ENCODE assay signal across 9 cellular contexts in the genomic region with DNA sequence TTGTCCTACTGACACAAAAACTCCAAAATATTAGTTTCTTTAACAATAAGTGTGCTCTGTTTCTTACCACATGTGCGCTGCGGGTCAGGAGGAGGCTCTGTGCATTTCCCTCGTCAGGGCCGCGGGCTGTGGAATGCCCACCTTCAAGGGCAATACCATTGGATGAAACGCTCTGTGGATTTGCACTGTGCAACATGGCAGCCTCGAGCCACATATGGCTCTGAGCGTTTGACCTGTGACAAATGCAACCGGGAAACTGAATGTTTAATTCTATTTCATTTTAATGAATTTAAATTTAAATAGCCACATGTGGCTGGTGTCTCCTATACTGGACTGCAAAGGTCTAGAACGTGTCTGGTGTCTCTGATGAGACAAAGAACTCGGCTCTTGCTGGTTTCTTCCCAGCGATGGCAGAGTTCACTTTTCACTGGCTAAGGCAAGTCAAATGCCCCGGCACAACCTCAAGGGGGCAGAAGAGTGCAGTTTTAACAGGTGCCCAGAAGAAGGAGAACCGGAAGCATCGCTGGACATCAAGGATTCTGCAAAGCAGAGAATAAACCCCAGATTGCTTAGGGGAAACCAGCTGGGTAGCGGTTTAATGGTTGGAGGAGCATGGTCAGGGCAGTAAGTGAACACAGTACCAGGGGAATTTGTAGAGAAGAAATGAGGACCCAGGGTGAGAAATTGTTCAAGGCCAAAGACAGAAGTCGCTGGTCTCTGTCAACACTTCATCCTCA. TPM values are rescaled to one million over a fixed set of nuclear protein-coding genes. Genes with fewer than 3 reads are reported as not detected.
DNase-seq lines count a peak whose midpoint lies in the region; ATAC-seq and TF ChIP-seq lines count a peak whose summit lies in the region.
"Had no signal": no experiment of that assay in that cellular context is flagged by ENCODE, and none has a peak within 500 bp of the region (broad histone marks: within the 10 kb centered on the region; RNA-seq: fewer than 3 reads in every experiment).

No MANE protein-coding gene starts in this region.

- ATAC-seq in HG03442 (IDR thresholded peaks at IDR 0.05; ENCODE audit: unreplicated experiment), result peak; percentile 96
- ATAC-seq: CD8-positive, alpha-beta T cell had no signal

- TF ChIP-seq CTCF in GM20000 (IDR thresholded peaks at IDR 0.05; ENCODE audit: extremely low read depth, missing control alignments) (peak; percentile 65), hepatocyte (IDR thresholded peaks at IDR 0.05; ENCODE audit: poor library complexity) (peak; percentile 70)

- no peaks in the 10 kb centered on the region for H3K79me2 ChIP-seq in hepatocyte

- H3K36me3 ChIP-seq in adipocyte (ENCODE audit: control insufficient read depth, insufficient read depth, low read length, severe bottlenecking) (no peaks in the 10 kb centered on the region), hepatocyte (replicated peaks; ENCODE audit: insufficient read depth, low read depth) (no peaks in the 10 kb centered on the region)

- peaks cover 57% of the 10 kb centered on the region for H3K27me3 ChIP-seq in adipocyte (replicated peaks; ENCODE audit: control insufficient read depth, insufficient read depth, low read length)
- no peaks in the 10 kb centered on the region for H3K27me3 ChIP-seq in hepatocyte

- no peaks in the 10 kb centered on the region for H4K20me1 ChIP-seq in hepatocyte (ENCODE audit: insufficient read depth, poor library complexity, severe bottlenecking)

- H3K9me3 ChIP-seq in adipocyte (ENCODE audit: control insufficient read depth, low read length) (no peaks in the 10 kb centered on the region), hepatocyte (ENCODE audit: low read depth) (no peaks in the 10 kb centered on the region)

- H3K9ac ChIP-seq in adipocyte (ENCODE audit: low read length), result no peak overlapping the region

- peak; percentile 46 for DNase-seq in SIG-M5 treated with dmso at 0.1 percent for 504 hours (lab: John Stamatoyannopoulos, UW; ENCODE audit: unreplicated experiment)
- no peak for DNase-seq in SIG-M5 (lab: John Stamatoyannopoulos, UW)
- peak; percentile 72 for DNase-seq in GM20000 (ENCODE audit: low spot score)
- peak; percentile 48 for DNase-seq in NCI-H510A (lab: John Stamatoyannopoulos, UW)
- peak; percentile 71 for DNase-seq in adipocyte (ENCODE audit: low read depth)
- peak; percentile 81 for DNase-seq in hepatocyte (ENCODE audit: low spot score)
- DNase-seq in stimulated activated CD4-positive, alpha-beta T cell treated with anti-CD3 and anti-CD28 coated beads, Interleukin-4, amount 100 ng/mL, for 24 hours, result peak; percentile 43

- H3K4me1 ChIP-seq in adipocyte (ENCODE audit: control insufficient read depth, insufficient read depth, low read length), result no peaks in the 10 kb centered on the region
- no peaks in the 10 kb centered on the region for H3K4me1 ChIP-seq in hepatocyte (ENCODE audit: insufficient read depth)

- H2AFZ ChIP-seq in hepatocyte, result no peak overlapping the region

- H3K4me3 ChIP-seq in adipocyte (ENCODE audit: low read length) (no peak overlapping the region), hepatocyte (no peak overlapping the region)

- no peak overlapping the region for H3K4me2 ChIP-seq in hepatocyte

- H3K9me2 ChIP-seq in hepatocyte (replicated peaks; ENCODE audit: insufficient read depth), result no peaks in the 10 kb centered on the region

- 69% methylated on average over 17 of the region's 17 CpGs for WGBS in hepatocyte (ENCODE audit: low lambda C conversion rate, missing lambda C conversion rate)

- H3K27ac ChIP-seq in hepatocyte, result no peak overlapping the region

RNA-seq across cellular contexts. Expression of a gene that starts 37.0 kb away (rescaled TPM):
- 35.2 and 35.4 TPM in 2 replicates for total RNA-seq in hepatocyte
- polyA plus RNA-seq in hepatocyte, result 43.1 and 47.1 TPM in 2 replicates
